In the genomic region with DNA sequence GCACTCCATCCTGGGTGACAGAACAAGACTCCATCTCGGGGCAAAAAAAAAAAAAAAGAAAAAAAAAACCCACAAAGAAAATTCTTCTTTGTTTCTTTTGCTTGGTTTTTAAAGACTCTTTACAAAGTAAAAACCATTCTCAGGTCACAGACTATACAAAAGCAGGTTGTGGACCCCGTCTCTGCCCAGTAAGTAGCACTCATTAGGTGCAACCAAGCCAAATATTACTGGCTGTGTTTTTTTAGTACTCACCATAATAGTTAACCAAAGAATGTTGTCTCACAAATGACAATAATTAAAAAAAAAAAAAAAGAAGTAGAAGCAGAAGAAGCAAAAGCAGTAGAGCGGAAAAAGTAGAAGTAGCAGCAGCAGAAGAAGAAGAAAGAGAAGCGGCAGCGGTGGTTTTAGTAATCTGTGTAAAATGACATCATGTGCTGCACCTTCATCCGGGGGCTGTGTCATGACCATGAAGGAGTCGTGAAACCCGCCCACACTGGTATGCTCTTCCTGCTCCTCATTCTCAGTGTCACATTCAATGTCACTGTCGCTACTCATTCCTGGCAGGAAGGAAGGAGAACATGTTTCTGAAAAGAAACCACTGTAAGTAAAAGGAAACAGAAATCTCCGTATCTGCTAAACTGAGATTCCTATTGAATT, we compare ENCODE assay signal across 8 cellular contexts.
DNase-seq lines count a peak whose midpoint lies in the region; ATAC-seq, FAIRE-seq and TF ChIP-seq lines count a peak whose summit lies in the region.

No MANE protein-coding gene starts in this region.

- peaks cover 23% of the 10 kb centered on the region for H3K36me3 ChIP-seq in CD4-positive, CD25-positive, alpha-beta regulatory T cell (ENCODE audit: control insufficient read depth, insufficient read depth, low read length)
- H3K36me3 ChIP-seq in osteoblast (ENCODE audit: insufficient read depth, low read length), result peaks cover 12% of the 10 kb centered on the region
- peaks cover 0 to 17% (median 0%) of the 10 kb centered on the region in 3 donors for H3K36me3 ChIP-seq in tibial nerve

- WGBS in tibial nerve, 2 donors, result 37 to 43% methylated on average over 10 of the region's 10 CpGs

- peak; percentile 93 for FAIRE-seq in HTR-8/SVneo (lab: Jason Lieb, UNC)

- peak overlapping the region; percentile 90 for H3K4me3 ChIP-seq in CD4-positive, CD25-positive, alpha-beta regulatory T cell (ENCODE audit: low read depth, low read length)
- H3K4me3 ChIP-seq in epithelial cell of esophagus (ENCODE audit: low read length), result no peak overlapping the region
- peak overlapping the region; percentile 70 for H3K4me3 ChIP-seq in osteoblast (ENCODE audit: insufficient read depth, low read length)
- H3K4me3 ChIP-seq in tibial nerve, result peak overlapping the region in 1 of 4 donors; percentile 17

- DNase-seq in CD4-positive, CD25-positive, alpha-beta regulatory T cell, result peak; percentile 60 to 90 (median 77)
- DNase-seq in HTR-8/SVneo (ENCODE audit: insufficient read length, low spot score) (peak; percentile 63), epithelial cell of esophagus (ENCODE audit: low read depth) (peak; percentile 75), osteoblast (ENCODE audit: insufficient read length, low spot score, missing footprints) (no peak), tibial nerve (ENCODE audit: low spot score in 2 of 2) (peak in 1 of 2 donors; percentile 34), NCI-H2081 (lab: John Stamatoyannopoulos, UW) (no peak)
- peak; percentile 91 for DNase-seq in activated CD8-positive, alpha-beta T cell treated with anti-CD3 and anti-CD28 coated beads for 36 hours

- H3K9me3 Mint-ChIP-seq in CD4-positive, CD25-positive, alpha-beta regulatory T cell, result no peaks in the 10 kb centered on the region
- no peaks in the 10 kb centered on the region for H3K9me3 Mint-ChIP-seq in activated CD8-positive, alpha-beta T cell treated with anti-CD3 and anti-CD28 coated beads for 36 hours

- H3K79me2 ChIP-seq in osteoblast (ENCODE audit: insufficient read depth, low read length), result no peaks in the 10 kb centered on the region

- no peaks in the 10 kb centered on the region for H3K9me3 ChIP-seq in CD4-positive, CD25-positive, alpha-beta regulatory T cell (ENCODE audit: control insufficient read depth in 2 of 2, low read length in 2 of 2)
- H3K9me3 ChIP-seq in osteoblast (ENCODE audit: low read depth, low read length) (no peaks in the 10 kb centered on the region), tibial nerve (no peaks in the 10 kb centered on the region)

- peak overlapping the region; percentile 83 for H2AFZ ChIP-seq in osteoblast (ENCODE audit: low read length)

- POLR2A ChIA-PET in activated CD8-positive, alpha-beta T cell treated with anti-CD3 and anti-CD28 coated beads for 36 hours (lab: Charles Lee), result interaction anchor here (1.4 kb wide), 1 partner anchor 343 kb away, joined by 3 read pairs; no protein-coding TSS in a partner anchor

- ATAC-seq in CD4-positive, CD25-positive, alpha-beta regulatory T cell (ENCODE audit: low read depth in 2 of 2), result peak; percentile 99
- ATAC-seq in GM21423 (IDR thresholded peaks at IDR 0.05; ENCODE audit: unreplicated experiment), result peak; percentile 93
- ATAC-seq in activated CD8-positive, alpha-beta T cell treated with anti-CD3 and anti-CD28 coated beads for 36 hours, result peak; percentile 97

- peak in 1 of 2 donors; percentile 42 for TF ChIP-seq EP300 in tibial nerve (IDR thresholded peaks at IDR 0.05)

- peak overlapping the region; percentile 95 to 99 (median 98) for H3K27ac Mint-ChIP-seq in CD4-positive, CD25-positive, alpha-beta regulatory T cell
- peak overlapping the region; percentile 89 for H3K27ac Mint-ChIP-seq in activated CD8-positive, alpha-beta T cell treated with anti-CD3 and anti-CD28 coated beads for 36 hours

- intact Hi-C loops in activated CD8-positive, alpha-beta T cell treated with anti-CD3 and anti-CD28 coated beads for 36 hours (cut with micrococcal nuclease), result loop anchor here (5.0 to 10.0 kb wide), 2 partner anchors 414 to 486 kb away; partner anchors contain the start of gene MTMR4

- no peak for TF ChIP-seq POLR2A in tibial nerve (IDR thresholded peaks at IDR 0.05)

- no peaks in the 10 kb centered on the region for H3K27me3 ChIP-seq in CD4-positive, CD25-positive, alpha-beta regulatory T cell (ENCODE audit: control insufficient read depth, insufficient read depth, low read length)
- no peaks in the 10 kb centered on the region for H3K27me3 ChIP-seq in osteoblast (ENCODE audit: insufficient read depth, low read length)
- H3K27me3 ChIP-seq in tibial nerve, result no peaks in the 10 kb centered on the region

- CTCF ChIA-PET in activated CD8-positive, alpha-beta T cell treated with anti-CD3 and anti-CD28 coated beads for 36 hours (lab: Charles Lee), result interaction anchor here (1.0 to 4.3 kb wide), 3 partner anchors 9 to 482 kb away, joined by 3 to 35 read pairs (median 4); no protein-coding TSS in a partner anchor

- H4K20me1 ChIP-seq in osteoblast (ENCODE audit: insufficient read depth, low read length), result no peaks in the 10 kb centered on the region

- H3K4me3 Mint-ChIP-seq in CD4-positive, CD25-positive, alpha-beta regulatory T cell, result peak overlapping the region; percentile 86 to 94 (median 87)
- peak overlapping the region; percentile 75 for H3K4me3 Mint-ChIP-seq in activated CD8-positive, alpha-beta T cell treated with anti-CD3 and anti-CD28 coated beads for 36 hours

- TF ChIP-seq CTCF in activated CD8-positive, alpha-beta T cell treated with anti-CD3 and anti-CD28 coated beads for 36 hours (IDR thresholded peaks at IDR 0.05), result no peak
- TF ChIP-seq CTCF in epithelial cell of esophagus (IDR thresholded peaks at IDR 0.05; ENCODE audit: insufficient read depth, low read depth, low read length, missing control alignments), result no peak
- TF ChIP-seq CTCF in osteoblast (IDR thresholded peaks at IDR 0.05; ENCODE audit: extremely low read depth, low read depth, low read length), result no peak
- TF ChIP-seq CTCF in tibial nerve (IDR thresholded peaks at IDR 0.05), result no peak

- peaks cover 19% of the 10 kb centered on the region for H3K36me3 Mint-ChIP-seq in CD4-positive, CD25-positive, alpha-beta regulatory T cell
- H3K36me3 Mint-ChIP-seq in activated CD8-positive, alpha-beta T cell treated with anti-CD3 and anti-CD28 coated beads for 36 hours (ENCODE audit: low read depth), result peaks cover 18% of the 10 kb centered on the region

- H3K4me2 ChIP-seq in osteoblast (ENCODE audit: insufficient read depth, low read length), result peak overlapping the region; percentile 93

- H3K27ac ChIP-seq in CD4-positive, CD25-positive, alpha-beta regulatory T cell (ENCODE audit: insufficient read depth, low read length, poor library complexity, severe bottlenecking), result peak overlapping the region; percentile 90
- peak overlapping the region; percentile 81 for H3K27ac ChIP-seq in osteoblast (ENCODE audit: low read depth, low read length)
- H3K27ac ChIP-seq in tibial nerve, result peak overlapping the region in 3 of 4 donors; percentile 41 to 52 (median 50)

- peaks cover 11% of the 10 kb centered on the region for H3K4me1 ChIP-seq in CD4-positive, CD25-positive, alpha-beta regulatory T cell (ENCODE audit: control insufficient read depth, insufficient read depth, low read length, poor library complexity, severe bottlenecking)
- H3K4me1 ChIP-seq in osteoblast (ENCODE audit: insufficient read depth, low read length), result peaks cover 20% of the 10 kb centered on the region
- H3K4me1 ChIP-seq in tibial nerve, result peaks cover 0 to 26% (median 3%) of the 10 kb centered on the region in 4 donors

- no peaks in the 10 kb centered on the region for H3K27me3 Mint-ChIP-seq in CD4-positive, CD25-positive, alpha-beta regulatory T cell
- no peaks in the 10 kb centered on the region for H3K27me3 Mint-ChIP-seq in activated CD8-positive, alpha-beta T cell treated with anti-CD3 and anti-CD28 coated beads for 36 hours

- H3K4me1 Mint-ChIP-seq in CD4-positive, CD25-positive, alpha-beta regulatory T cell, result peaks cover 14 to 32% (median 27%) of the 10 kb centered on the region in 4 donors
- peaks cover 31% of the 10 kb centered on the region for H3K4me1 Mint-ChIP-seq in activated CD8-positive, alpha-beta T cell treated with anti-CD3 and anti-CD28 coated beads for 36 hours (ENCODE audit: low read depth)

Comparison
In these comparisons a context has a peak if more than half of its experiments do, and no peak if none do; other contexts are left out.
1. DNase-seq: peak in CD4-positive, CD25-positive, alpha-beta regulatory T cell (3 of 3), HTR-8/SVneo (single experiment), activated CD8-positive, alpha-beta T cell treated with anti-CD3 and anti-CD28 coated beads for 36 hours (single experiment) and epithelial cell of esophagus (single experiment); none in osteoblast (single experiment) and NCI-H2081 (0 of 2).
2. Peak in every context shown above with its lines, with median percentiles within 50 percentile points of each other: ATAC-seq and H3K27ac ChIP-seq.